Comparison of ENCODE assay signal across 19 cellular contexts in genomic region chr3:128995737-128996136, GRCh38. TPM values are rescaled to one million over a fixed set of nuclear protein-coding genes. Genes with fewer than 3 reads are reported as not detected.
DNase-seq lines count a peak whose midpoint lies in the region; ATAC-seq, FAIRE-seq and TF ChIP-seq lines count a peak whose summit lies in the region.
"Had no signal": no experiment of that assay in that cellular context is flagged by ENCODE, and none has a peak within 500 bp of the region (broad histone marks: within the 10 kb centered on the region; RNA-seq: fewer than 3 reads in every experiment).

No MANE protein-coding gene starts in this region.

- CTCF ChIA-PET in MCF 10A (lab: Yijun Ruan, JAX): interaction anchor here (0.9 to 3.8 kb wide), 2 partner anchors 19 to 26 kb away, joined by 3 to 26 read pairs; no protein-coding TSS in a partner anchor

- H3K9ac ChIP-seq in BLaER1 treated with 17β-estradiol and CSF1 and Interleukin-3, amounts not matched to agents 10 nM and 100 nM: no peak overlapping the region
- H3K9ac ChIP-seq in astrocyte (ENCODE audit: low read length): no peak overlapping the region
- H3K9ac ChIP-seq in neuronal stem cell (ENCODE audit: low read depth, low read length, poor library complexity): no peak overlapping the region

- TF ChIP-seq CTCF in astrocyte (IDR thresholded peaks at IDR 0.05; ENCODE audit: insufficient read depth, low read depth, low read length) (no peak), MCF 10A (IDR thresholded peaks at IDR 0.05; ENCODE audit: unreplicated experiment) (no peak), progenitor cell of endocrine pancreas (IDR thresholded peaks at IDR 0.05; ENCODE audit: unreplicated experiment) (no peak)

- H3K23ac ChIP-seq in neuronal stem cell (ENCODE audit: low read depth, low read length, poor library complexity): no peak overlapping the region

- no peak overlapping the region for H2AK5ac ChIP-seq in neuronal stem cell (ENCODE audit: low read depth, low read length)

- no peak overlapping the region for H3K4ac ChIP-seq in neuronal stem cell (ENCODE audit: low read length)

- no peak overlapping the region for H3K4me3 ChIP-seq in BLaER1 treated with 17β-estradiol and CSF1 and Interleukin-3, amounts not matched to agents 10 nM and 100 nM
- H3K4me3 ChIP-seq in astrocyte (ENCODE audit: insufficient read depth, low read depth, low read length): no peak overlapping the region
- no peak overlapping the region for H3K4me3 ChIP-seq in neuronal stem cell (ENCODE audit: low read length in 2 of 2)

- peaks cover 0 to 7% (median 0%) of the 10 kb centered on the region in 11 experiments; a peak in 5 of 22 replicates for H4K20me1 ChIP-seq in BLaER1 treated with 17β-estradiol and CSF1 and Interleukin-3, amounts not matched to agents 10 nM and 100 nM
- no peaks in the 10 kb centered on the region for H4K20me1 ChIP-seq in astrocyte (ENCODE audit: insufficient read depth, low read length)

- no peak overlapping the region for H2BK5ac ChIP-seq in neuronal stem cell (ENCODE audit: low read length)

- BruUV-seq in MCF 10A (replicated peaks; lab: Mats Ljungman, UMichigan): no TSS peak

- POLR2A ChIA-PET in MCF 10A (lab: Yijun Ruan, JAX): no interaction called here

- H4K8ac ChIP-seq in neuronal stem cell (ENCODE audit: low read depth, low read length): no peak overlapping the region

- no peak overlapping the region for H2BK12ac ChIP-seq in neuronal stem cell (ENCODE audit: low read length)

- no peaks in the 10 kb centered on the region for H3K79me2 ChIP-seq in astrocyte (ENCODE audit: insufficient read depth, low read length)

- H4K91ac ChIP-seq in neuronal stem cell (ENCODE audit: low read depth, low read length, poor library complexity): no peak overlapping the region

- H3K27ac Mint-ChIP-seq in IgD-negative memory B cell (peak overlapping the region in 2 of 3 donors; percentile 46 to 73), astrocyte (ENCODE audit: unreplicated experiment) (peak overlapping the region; percentile 2), MCF 10A (ENCODE audit: low read depth, unreplicated experiment) (no peak overlapping the region), progenitor cell of endocrine pancreas (no peak overlapping the region)

- no peak overlapping the region for H3K14ac ChIP-seq in neuronal stem cell (ENCODE audit: low read length)

- ATAC-seq in HG02571 (IDR thresholded peaks at IDR 0.05; ENCODE audit: unreplicated experiment): no peak

- H3K9me3 Mint-ChIP-seq in IgD-negative memory B cell (peaks cover 0 to 4% (median 4%) of the 10 kb centered on the region in 3 donors), astrocyte (ENCODE audit: unreplicated experiment) (no peaks in the 10 kb centered on the region), MCF 10A (ENCODE audit: unreplicated experiment) (no peaks in the 10 kb centered on the region), progenitor cell of endocrine pancreas (ENCODE audit: low read depth) (no peaks in the 10 kb centered on the region)

- H3K36me3 Mint-ChIP-seq in IgD-negative memory B cell: no peaks in the 10 kb centered on the region
- H3K36me3 Mint-ChIP-seq in astrocyte (ENCODE audit: low read depth, unreplicated experiment): no peaks in the 10 kb centered on the region
- no peaks in the 10 kb centered on the region for H3K36me3 Mint-ChIP-seq in MCF 10A (ENCODE audit: insufficient read depth, unreplicated experiment)
- no peaks in the 10 kb centered on the region for H3K36me3 Mint-ChIP-seq in progenitor cell of endocrine pancreas (ENCODE audit: insufficient read depth)

- no peak for FAIRE-seq in astrocyte (lab: Jason Lieb, UNC)
- FAIRE-seq: A204.1, GM19239 had no signal

- no peak for DNase-seq in astrocyte (ENCODE audit: low read depth)
- no peak for DNase-seq in neuronal stem cell (ENCODE audit: low spot score)
- DNase-seq in MCF 10A (ENCODE audit: unreplicated experiment): no peak
- DNase-seq in progenitor cell of endocrine pancreas (ENCODE audit: low spot score, unreplicated experiment): no peak
- DNase-seq: C1 segment of cervical spinal cord, Caco-2, H7, NCI-H1436, NCI-H2029 treated with DMSO at 0.1 percent for 48 hours, NCI-H2171 treated with DMSO at 0.1 percent for 48 hours, NCI-H446 treated with DMSO at 0.1 percent for 48 hours, RPMI8226, SIG-M5 had no signal

- H3K79me1 ChIP-seq in neuronal stem cell (ENCODE audit: low read depth, low read length): peaks cover 3% of the 10 kb centered on the region

- H3K9me3 ChIP-seq in BLaER1 treated with 17β-estradiol and CSF1 and Interleukin-3, amounts not matched to agents 10 nM and 100 nM (replicated peaks in 1 of 11): 0 out of 22 replicates have a peak, but pooled peaks cover 0 to 2% (median 0%) of the 10 kb centered on the region in 11 experiments
- no peaks in the 10 kb centered on the region for H3K9me3 ChIP-seq in astrocyte (ENCODE audit: insufficient read depth, low read depth, low read length)
- no peaks in the 10 kb centered on the region for H3K9me3 ChIP-seq in neuronal stem cell (replicated peaks in 1 of 2; ENCODE audit: control insufficient read depth in 2 of 2, insufficient read depth in 1 of 2, low read depth in 1 of 2, low read length in 2 of 2)
- H3K9me3 ChIP-seq: Caco-2 had no signal

- intact Hi-C loops in MCF 10A (cut with micrococcal nuclease): no loop called here

- H3K4me1 Mint-ChIP-seq in IgD-negative memory B cell (peaks cover 11 to 13% (median 12%) of the 10 kb centered on the region in 3 donors), astrocyte (ENCODE audit: low read depth, unreplicated experiment) (peaks cover 10% of the 10 kb centered on the region), MCF 10A (ENCODE audit: insufficient read depth, unreplicated experiment) (no peaks in the 10 kb centered on the region), progenitor cell of endocrine pancreas (ENCODE audit: low read depth) (peaks cover 26% of the 10 kb centered on the region)

- H3K36me3 ChIP-seq in BLaER1 treated with 17β-estradiol and CSF1 and Interleukin-3, amounts not matched to agents 10 nM and 100 nM: no peaks in the 10 kb centered on the region
- H3K36me3 ChIP-seq in astrocyte (ENCODE audit: insufficient read depth, low read length): no peaks in the 10 kb centered on the region
- H3K36me3 ChIP-seq in neuronal stem cell (replicated peaks in 1 of 2; ENCODE audit: control insufficient read depth in 2 of 2, insufficient read depth in 2 of 2, low read length in 2 of 2): peaks cover 0 to 4% of the 10 kb centered on the region in 2 donors

- H3K27me3 ChIP-seq in BLaER1 treated with 17β-estradiol and CSF1 and Interleukin-3, amounts not matched to agents 10 nM and 100 nM: peaks cover 13 to 32% (median 18%) of the 10 kb centered on the region in 11 experiments
- H3K27me3 ChIP-seq in astrocyte (ENCODE audit: insufficient read depth, low read length) (peaks cover 55% of the 10 kb centered on the region), neuronal stem cell (ENCODE audit: control insufficient read depth in 3 of 3, insufficient read depth in 3 of 3, low read depth in 1 of 3, low read length in 3 of 3) (peaks cover 0 to 4% (median 0%) of the 10 kb centered on the region in 3 experiments)

- H3K27me3 Mint-ChIP-seq in IgD-negative memory B cell (peaks cover 16% of the 10 kb centered on the region), astrocyte (ENCODE audit: low read depth, unreplicated experiment) (peaks cover 37% of the 10 kb centered on the region), MCF 10A (ENCODE audit: insufficient read depth, unreplicated experiment) (peaks cover 14% of the 10 kb centered on the region), progenitor cell of endocrine pancreas (peaks cover 15% of the 10 kb centered on the region)

- peak overlapping the region; percentile 50 for H3K18ac ChIP-seq in neuronal stem cell (ENCODE audit: low read length)

- no CpG with 5 or more reads among the region's 1 CpG for WGBS in neuronal stem cell (ENCODE audit: extremely low coverage in 2 of 2, insufficient read length in 2 of 2, insufficient replicate concordance in 1 of 2), 2 donors

- H3K4me3 Mint-ChIP-seq in IgD-negative memory B cell: peak overlapping the region in 2 of 4 donors; percentile 37 to 60
- H3K4me3 Mint-ChIP-seq in astrocyte (ENCODE audit: unreplicated experiment): no peak overlapping the region
- no peak overlapping the region for H3K4me3 Mint-ChIP-seq in MCF 10A (ENCODE audit: unreplicated experiment)
- no peak overlapping the region for H3K4me3 Mint-ChIP-seq in progenitor cell of endocrine pancreas (ENCODE audit: low read depth)

- H3K4me2 ChIP-seq in BLaER1 treated with 17β-estradiol and CSF1 and Interleukin-3, amounts not matched to agents 10 nM and 100 nM: peak overlapping the region; percentile 62 to 99 (median 97); a peak in 21 of 22 replicates
- H3K4me2 ChIP-seq in astrocyte (ENCODE audit: low read length) (no peak overlapping the region), neuronal stem cell (ENCODE audit: insufficient read depth, low read length, poor library complexity, severe bottlenecking) (no peak overlapping the region)

- H2AFZ ChIP-seq in astrocyte (ENCODE audit: low read depth, low read length): no peak overlapping the region
- H2AFZ ChIP-seq in neuronal stem cell (ENCODE audit: low read length): no peak overlapping the region

- no peak overlapping the region for H2BK120ac ChIP-seq in neuronal stem cell (ENCODE audit: low read depth, low read length)

- peak overlapping the region; percentile 34 for H2BK15ac ChIP-seq in neuronal stem cell (ENCODE audit: low read length)

- peak overlapping the region in 5 of 11 experiments; percentile 21 to 59 (median 49); a peak in 3 of 22 replicates for H3K27ac ChIP-seq in BLaER1 treated with 17β-estradiol and CSF1 and Interleukin-3, amounts not matched to agents 10 nM and 100 nM
- H3K27ac ChIP-seq in astrocyte (ENCODE audit: low read depth, low read length): no peak overlapping the region
- no peak overlapping the region for H3K27ac ChIP-seq in neuronal stem cell (replicated peaks; ENCODE audit: low read length)

- peaks cover 57 to 81% (median 75%) of the 10 kb centered on the region in 10 experiments for H3K4me1 ChIP-seq in BLaER1 treated with 17β-estradiol and CSF1 and Interleukin-3, amounts not matched to agents 10 nM and 100 nM
- H3K4me1 ChIP-seq in astrocyte (ENCODE audit: insufficient read depth, low read length): no peaks in the 10 kb centered on the region
- H3K4me1 ChIP-seq in neuronal stem cell (ENCODE audit: control insufficient read depth in 2 of 2, insufficient read depth in 1 of 2, low read depth in 1 of 2, low read length in 2 of 2): peaks cover 29 to 65% of the 10 kb centered on the region in 2 donors

RNA-seq across cellular contexts. Expression of gene CFAP92, which starts 1.9 kb away (rescaled TPM):
- not detected for polyA plus RNA-seq in IgD-negative memory B cell
- total RNA-seq in astrocyte: 0.10 and 0.52 TPM in 2 replicates
- polyA plus RNA-seq in neuronal stem cell (2013, experiment 1 of 2): 5.9 TPM
- polyA plus RNA-seq in neuronal stem cell (2013, experiment 2 of 2): 7.3 TPM
- 0.10 and 0.16 TPM in 2 replicates for total RNA-seq in MCF 10A (2022)
- total RNA-seq in progenitor cell of endocrine pancreas: 2.4 and 2.7 TPM in 2 replicates
- total RNA-seq: HT1080 had no signal

RNA-seq across cellular contexts. Expression of gene EFCC1, which starts 5.4 kb away (rescaled TPM):
- not detected for polyA plus RNA-seq in IgD-negative memory B cell
- not detected in 2 replicates for total RNA-seq in astrocyte
- polyA plus RNA-seq in neuronal stem cell (2013, experiment 1 of 2): 0.96 TPM
- polyA plus RNA-seq in neuronal stem cell (2013, experiment 2 of 2): 0.93 TPM
- total RNA-seq in MCF 10A (2022): not detected in 2 replicates
- total RNA-seq in progenitor cell of endocrine pancreas: 0.60 TPM in 2 replicates
- total RNA-seq: HT1080 had no signal

Comparison
In these comparisons a context has a peak if more than half of its experiments do, and no peak if none do; other contexts are left out.
1. H3K4me2 ChIP-seq: peak in BLaER1 treated with 17β-estradiol and CSF1 and Interleukin-3, amounts not matched to agents 10 nM and 100 nM (11 of 11); none in astrocyte (single experiment) and neuronal stem cell (single experiment).
2. H3K27ac Mint-ChIP-seq: peak in IgD-negative memory B cell (2 of 3) and astrocyte (single experiment); none in MCF 10A (single experiment) and progenitor cell of endocrine pancreas (single experiment).